ENCODE assay signal across 13 cellular contexts in genomic region chr2:135792401-135793152, GRCh38. TPM values are rescaled to one million over a fixed set of nuclear protein-coding genes. Genes with fewer than 3 reads are reported as not detected.
DNase-seq lines count a peak whose midpoint lies in the region; ATAC-seq lines count a peak whose summit lies in the region.
"Had no signal": no experiment of that assay in that cellular context is flagged by ENCODE, and none has a peak within 500 bp of the region (broad histone marks: within the 10 kb centered on the region; RNA-seq: fewer than 3 reads in every experiment).

No MANE protein-coding gene starts in this region.

- H3K4me3 Mint-ChIP-seq in activated naive CD4-positive, alpha-beta T cell treated with anti-CD3 and anti-CD28 coated beads, Interleukin-2, amount 10 ng/mL, durations not matched to agents 7 days and 5 days, result no peak overlapping the region
- H3K4me3 Mint-ChIP-seq in central memory CD8-positive, alpha-beta T cell, result no peak overlapping the region
- H3K4me3 Mint-ChIP-seq in stimulated activated naive CD8-positive, alpha-beta T cell treated with anti-CD3 and anti-CD28 coated beads, Interleukin-15, amount 100 ng/mL, for 72 hours, result peak overlapping the region; percentile 46 to 59

- H3K9me3 Mint-ChIP-seq in activated naive CD4-positive, alpha-beta T cell treated with anti-CD3 and anti-CD28 coated beads, Interleukin-2, amount 10 ng/mL, durations not matched to agents 7 days and 5 days, result no peaks in the 10 kb centered on the region
- H3K9me3 Mint-ChIP-seq in central memory CD8-positive, alpha-beta T cell, result no peaks in the 10 kb centered on the region
- no peaks in the 10 kb centered on the region for H3K9me3 Mint-ChIP-seq in stimulated activated naive CD8-positive, alpha-beta T cell treated with anti-CD3 and anti-CD28 coated beads, Interleukin-15, amount 100 ng/mL, for 72 hours
- H3K9me3 Mint-ChIP-seq: IgD-negative memory B cell had no signal

- CTCF ChIA-PET in activated naive CD4-positive, alpha-beta T cell treated with anti-CD3 and anti-CD28 coated beads, Interleukin-2, amount 10 ng/mL, durations not matched to agents 7 days and 5 days (lab: Charles Lee), result no interaction called here

- H3K4me3 ChIP-seq in Jurkat, Clone E6-1 (ENCODE audit: low read length), result no peak overlapping the region
- H3K4me3 ChIP-seq: adrenal gland, uterus had no signal

- ATAC-seq in central memory CD8-positive, alpha-beta T cell (replicated peaks; ENCODE audit: extremely low read depth, poor library complexity, severe bottlenecking), result peak; percentile 55
- ATAC-seq in stimulated activated naive CD8-positive, alpha-beta T cell treated with anti-CD3 and anti-CD28 coated beads, Interleukin-15, amount 100 ng/mL, for 72 hours, result peak; percentile 88

- DNase-seq in activated naive CD4-positive, alpha-beta T cell treated with anti-CD3 and anti-CD28 coated beads, Interleukin-2, amount 10 ng/mL, durations not matched to agents 7 days and 5 days, result no peak
- DNase-seq in activated naive CD4-positive, alpha-beta T cell (lab: John Stamatoyannopoulos, UW), result no peak
- peak; percentile 56 for DNase-seq in Jurkat, Clone E6-1 (ENCODE audit: low read depth, low spot score)
- DNase-seq in central memory CD8-positive, alpha-beta T cell (ENCODE audit: low spot score in 2 of 2), result no peak
- peak; percentile 38 to 73 for DNase-seq in stimulated activated naive CD8-positive, alpha-beta T cell treated with anti-CD3 and anti-CD28 coated beads, Interleukin-15, amount 100 ng/mL, for 72 hours
- DNase-seq in NCI-H146 treated with DMSO at 0.1 percent for 48 hours (lab: John Stamatoyannopoulos, UW; ENCODE audit: unreplicated experiment), result no peak
- no peak for DNase-seq in activated gamma-delta T cell (lab: John Stamatoyannopoulos, UW)
- DNase-seq in germinal center (ENCODE audit: low spot score), result no peak
- DNase-seq: activated CD4-positive, alpha-beta T cell treated with anti-CD3 and anti-CD28 coated beads, Interleukin-2, amount 50 U/mL, for 1 hour; adrenal gland; NCI-H2029 treated with DMSO at 0.1 percent for 48 hours; uterus had no signal

- peaks cover 17% of the 10 kb centered on the region for H3K4me1 Mint-ChIP-seq in activated naive CD4-positive, alpha-beta T cell treated with anti-CD3 and anti-CD28 coated beads, Interleukin-2, amount 10 ng/mL, durations not matched to agents 7 days and 5 days
- H3K4me1 Mint-ChIP-seq in central memory CD8-positive, alpha-beta T cell, result peaks cover 8% of the 10 kb centered on the region
- H3K4me1 Mint-ChIP-seq in stimulated activated naive CD8-positive, alpha-beta T cell treated with anti-CD3 and anti-CD28 coated beads, Interleukin-15, amount 100 ng/mL, for 72 hours, result peaks cover 49% of the 10 kb centered on the region

- peaks cover 1% of the 10 kb centered on the region for H3K36me3 Mint-ChIP-seq in activated naive CD4-positive, alpha-beta T cell treated with anti-CD3 and anti-CD28 coated beads, Interleukin-2, amount 10 ng/mL, durations not matched to agents 7 days and 5 days
- H3K36me3 Mint-ChIP-seq in central memory CD8-positive, alpha-beta T cell (ENCODE audit: insufficient read depth), result peaks cover 1% of the 10 kb centered on the region

- H3K27ac Mint-ChIP-seq in activated naive CD4-positive, alpha-beta T cell treated with anti-CD3 and anti-CD28 coated beads, Interleukin-2, amount 10 ng/mL, durations not matched to agents 7 days and 5 days, result peak overlapping the region; percentile 24
- no peak overlapping the region for H3K27ac Mint-ChIP-seq in central memory CD8-positive, alpha-beta T cell (ENCODE audit: low read depth)
- H3K27ac Mint-ChIP-seq in stimulated activated naive CD8-positive, alpha-beta T cell treated with anti-CD3 and anti-CD28 coated beads, Interleukin-15, amount 100 ng/mL, for 72 hours, result peak overlapping the region in 1 of 2 donors; percentile 75
- H3K27ac Mint-ChIP-seq: IgD-negative memory B cell had no signal

- peaks cover 10% of the 10 kb centered on the region for H3K27me3 Mint-ChIP-seq in activated naive CD4-positive, alpha-beta T cell treated with anti-CD3 and anti-CD28 coated beads, Interleukin-2, amount 10 ng/mL, durations not matched to agents 7 days and 5 days
- no peaks in the 10 kb centered on the region for H3K27me3 Mint-ChIP-seq in central memory CD8-positive, alpha-beta T cell
- no peaks in the 10 kb centered on the region for H3K27me3 Mint-ChIP-seq in stimulated activated naive CD8-positive, alpha-beta T cell treated with anti-CD3 and anti-CD28 coated beads, Interleukin-15, amount 100 ng/mL, for 72 hours
- H3K27me3 Mint-ChIP-seq: IgD-negative memory B cell had no signal

RNA-seq across cellular contexts. Expression of gene LCT, which starts 44.4 kb away (rescaled TPM):
- polyA plus RNA-seq in Jurkat, Clone E6-1 (2012; ENCODE audit: insufficient read depth, insufficient read length), result 0.57 TPM
- polyA plus RNA-seq: adrenal gland, IgD-negative memory B cell had no signal

RNA-seq across cellular contexts. Expression of gene UBXN4, which starts 50.9 kb away (rescaled TPM):
- polyA plus RNA-seq in Jurkat, Clone E6-1 (2012; ENCODE audit: insufficient read depth, insufficient read length), result 83.1 TPM

Comparison
In these comparisons a context has a peak if more than half of its experiments do, and no peak if none do; other contexts are left out.
1. DNase-seq: peak in Jurkat, Clone E6-1 (single experiment) and stimulated activated naive CD8-positive, alpha-beta T cell treated with anti-CD3 and anti-CD28 coated beads, Interleukin-15, amount 100 ng/mL, for 72 hours (2 of 2); none in activated naive CD4-positive, alpha-beta T cell treated with anti-CD3 and anti-CD28 coated beads, Interleukin-2, amount 10 ng/mL, durations not matched to agents 7 days and 5 days (single experiment), activated naive CD4-positive, alpha-beta T cell (0 of 4), central memory CD8-positive, alpha-beta T cell (0 of 2), NCI-H146 treated with DMSO at 0.1 percent for 48 hours (single experiment), activated gamma-delta T cell (single experiment) and germinal center (single experiment).
2. H3K4me3 Mint-ChIP-seq: peak in stimulated activated naive CD8-positive, alpha-beta T cell treated with anti-CD3 and anti-CD28 coated beads, Interleukin-15, amount 100 ng/mL, for 72 hours (2 of 2); none in activated naive CD4-positive, alpha-beta T cell treated with anti-CD3 and anti-CD28 coated beads, Interleukin-2, amount 10 ng/mL, durations not matched to agents 7 days and 5 days (single experiment) and central memory CD8-positive, alpha-beta T cell (single experiment).